In genomic region chr11:73307323-73308002, GRCh38 we compare ENCODE assay signal across 8 cellular contexts. TPM values are rescaled to one million over a fixed set of nuclear protein-coding genes. Genes with fewer than 3 reads are reported as not detected.
DNase-seq lines count a peak whose midpoint lies in the region; ATAC-seq and TF ChIP-seq lines count a peak whose summit lies in the region.

No MANE protein-coding gene starts in this region.

- TF ChIP-seq CTCF in coronary artery (IDR thresholded peaks at IDR 0.05) = peak; percentile 81

- peak; percentile 51 for ATAC-seq in GM19023 (IDR thresholded peaks at IDR 0.05; ENCODE audit: unreplicated experiment)
- ATAC-seq in HG03354 (IDR thresholded peaks at IDR 0.05; ENCODE audit: poor library complexity, severe bottlenecking, unreplicated experiment) = peak; percentile 65

- peak overlapping the region; percentile 96 to 99 for H3K27ac ChIP-seq in coronary artery

- DNase-seq in AG08395 (ENCODE audit: low spot score) (peak; percentile 97), NCI-H460 (ENCODE audit: extremely low read depth, low read depth) (peak; percentile 92), coronary artery (ENCODE audit: low spot score) (peak; percentile 98), left kidney (ENCODE audit: low read depth, low spot score) (peak; percentile 99)
- peak; percentile 84 to 92 for DNase-seq in activated CD4-positive, alpha-beta T cell treated with anti-CD3 and anti-CD28 coated beads for 4 hours
- DNase-seq in stimulated activated CD4-positive, alpha-beta T cell treated with anti-CD3 and anti-CD28 coated beads, Interleukin-1b, Interleukin-23, amount 100 ng/mL, for 48 hours = peak; percentile 91

- H3K4me3 ChIP-seq in coronary artery = peak overlapping the region; percentile 85

RNA-seq across cellular contexts. Expression of gene ARHGEF17, which starts 0.6 kb away (rescaled TPM):
- 3.7 and 4.0 TPM in 2 replicates for total RNA-seq in NCI-H460 (2014; rRNA removed; shearing (Covaris generic))
- 13.2 and 25.1 TPM in 2 replicates for polyA plus RNA-seq in NCI-H460 (2014; cell fraction: nucleus; rRNA removed)

RNA-seq across cellular contexts. Expression of gene P2RY6, which starts 35.3 kb away (rescaled TPM):
- total RNA-seq in NCI-H460 (2014; rRNA removed; shearing (Covaris generic)) = not detected in 2 replicates
- 0.10 and 0.42 TPM in 2 replicates for polyA plus RNA-seq in NCI-H460 (2014; cell fraction: nucleus; rRNA removed)

Comparison
In these comparisons a context has a peak if more than half of its experiments do, and no peak if none do; other contexts are left out.
1. Peak in every context shown above with its lines: DNase-seq, ATAC-seq, H3K4me3 ChIP-seq and H3K27ac ChIP-seq.